In genomic region chr17:82537233-82537632, GRCh38 we compare ENCODE assay signal across 8 cellular contexts. TPM values are rescaled to one million over a fixed set of nuclear protein-coding genes. Genes with fewer than 3 reads are reported as not detected.
DNase-seq lines count a peak whose midpoint lies in the region; ATAC-seq, FAIRE-seq and TF ChIP-seq lines count a peak whose summit lies in the region.
"Not testable (repeated sequence)": the region's sequence is repeated elsewhere in the genome, so short reads cannot be mapped to it uniquely, and the experiment has no call there.

No MANE protein-coding gene starts in this region.

- not testable (repeated sequence) for H3K4me3 ChIP-seq in HCT116 (replicated peaks in 1 of 2; ENCODE audit: low read depth in 1 of 2, low read length in 2 of 2); keratinocyte (ENCODE audit: control insufficient read depth in 2 of 3, extremely low read depth in 1 of 3, insufficient read depth in 2 of 3, low read depth in 1 of 3, low read length in 3 of 3); upper lobe of right lung
- peak overlapping the region in 3 of 4 donors; percentile 18 to 31 (median 30) for H3K4me3 ChIP-seq in esophagus muscularis mucosa

- H3K27me3 ChIP-seq in HCT116 (ENCODE audit: insufficient read depth, low read length); esophagus muscularis mucosa; keratinocyte (ENCODE audit: control insufficient read depth, extremely low read depth, insufficient read depth, low read length); upper lobe of right lung: not testable (repeated sequence)

- not testable (repeated sequence) for ATAC-seq in HCT116; T-helper 17 cell; central memory CD8-positive, alpha-beta T cell (replicated peaks; ENCODE audit: extremely low read depth, poor library complexity, severe bottlenecking); stimulated activated effector memory CD8-positive, alpha-beta T cell treated with anti-CD3 and anti-CD28 coated beads, Interleukin-12 subunit alpha, Interleukin-12 subunit beta, amount 100 ng/mL, for 72 hours
- ATAC-seq in upper lobe of right lung: peak; percentile 22

- TF ChIP-seq EP300 in esophagus muscularis mucosa (IDR thresholded peaks at IDR 0.05): not testable (repeated sequence)

- not testable (repeated sequence) for TF ChIP-seq RAD21 in HCT116 (IDR thresholded peaks at IDR 0.05; ENCODE audit: low read depth)

- not testable (repeated sequence) for H2AFZ ChIP-seq in HCT116 (ENCODE audit: low read depth, low read length, poor library complexity, severe bottlenecking); keratinocyte (ENCODE audit: control insufficient read depth, low read length)

- POLR2A ChIA-PET in HCT116 (lab: Charles Lee): interaction anchor here (1.8 kb wide), 1 partner anchor 18 kb away, joined by 5 read pairs; the partner anchor contains the start of gene FOXK2

- RAD21 ChIA-PET in HCT116 (lab: Charles Lee; ENCODE audit: low non-redundant PET in 1 of 2, low total read pairs in 2 of 2, uncharacterized antibody in 2 of 2, unreplicated experiment in 2 of 2): not testable (repeated sequence)

- CTCF ChIA-PET in HCT116 (lab: Charles Lee): interaction anchor here (4.3 kb wide), 1 partner anchor 17 kb away, joined by 15 read pairs; no protein-coding TSS in a partner anchor

- intact Hi-C loops in HCT116 (cut with micrococcal nuclease); esophagus muscularis mucosa (cut with DNase I); upper lobe of right lung (cut with DNase I): not testable (repeated sequence)

- H3K9ac ChIP-seq in HCT116 (ENCODE audit: low read length): not testable (repeated sequence)
- peak overlapping the region; percentile 64 for H3K9ac ChIP-seq in keratinocyte (ENCODE audit: control insufficient read depth, extremely low read depth, insufficient read depth, low read length)

- H3K79me2 ChIP-seq in HCT116 (ENCODE audit: insufficient read depth, low read length) (peaks cover 100% of the 10 kb centered on the region), keratinocyte (ENCODE audit: control insufficient read depth, insufficient read depth, low read length) (peaks cover 97% of the 10 kb centered on the region)

- not testable (repeated sequence) for BruUV-seq in HCT116 (replicated peaks; lab: Mats Ljungman, UMichigan)

- not testable (repeated sequence) for FAIRE-seq in keratinocyte (lab: Jason Lieb, UNC)

- not testable (repeated sequence) for H3K9me3 ChIP-seq in HCT116 (ENCODE audit: control insufficient read depth in 1 of 2, insufficient read depth in 1 of 2, low read depth in 1 of 2, low read length in 2 of 2); T-helper 17 cell (ENCODE audit: control insufficient read depth, low read length, poor library complexity, severe bottlenecking); esophagus muscularis mucosa; keratinocyte (ENCODE audit: control insufficient read depth, low read depth, low read length); upper lobe of right lung

- H3K4me1 ChIP-seq in HCT116 (ENCODE audit: control insufficient read depth in 1 of 2, insufficient read depth in 2 of 2, low read length in 2 of 2): peaks cover 43 to 58% of the 10 kb centered on the region in 2 experiments
- peaks cover 71 to 85% (median 84%) of the 10 kb centered on the region in 4 donors for H3K4me1 ChIP-seq in esophagus muscularis mucosa
- H3K4me1 ChIP-seq in keratinocyte (ENCODE audit: control insufficient read depth, extremely low read depth, insufficient read depth, low read length): peaks cover 44% of the 10 kb centered on the region
- peaks cover 60% of the 10 kb centered on the region for H3K4me1 ChIP-seq in upper lobe of right lung

- 70% methylated on average over 9 of the region's 9 CpGs for WGBS in esophagus muscularis mucosa

- not testable (repeated sequence) for H3K9me1 ChIP-seq in keratinocyte (ENCODE audit: control insufficient read depth, extremely low read depth, insufficient read depth, low read length)

- dilution Hi-C loops in keratinocyte (cut with MboI; ENCODE audit: extremely low pct_ligation_motif_present, low sequenced_read_pairs): not testable (repeated sequence)

- DNase-seq in HCT116 (ENCODE audit: low read depth, low spot score); T-helper 17 cell; central memory CD8-positive, alpha-beta T cell (ENCODE audit: low spot score in 2 of 2); esophagus muscularis mucosa (ENCODE audit: extremely low spot score); keratinocyte (ENCODE audit: low read depth, low spot score); osteocyte (ENCODE audit: extremely low spot score, unreplicated experiment); stimulated activated effector memory CD8-positive, alpha-beta T cell treated with anti-CD3 and anti-CD28 coated beads, Interleukin-12 subunit alpha, Interleukin-12 subunit beta, amount 100 ng/mL, for 72 hours (ENCODE audit: low spot score in 2 of 2); upper lobe of right lung: not testable (repeated sequence)

- H3K27me3 Mint-ChIP-seq in T-helper 17 cell; central memory CD8-positive, alpha-beta T cell; osteocyte (ENCODE audit: unreplicated experiment): not testable (repeated sequence)

- H3K27ac ChIP-seq in HCT116 (ENCODE audit: low read depth, low read length): peak overlapping the region; percentile 47
- peak overlapping the region; percentile 80 to 91 (median 88) for H3K27ac ChIP-seq in esophagus muscularis mucosa (replicated peaks in 1 of 4)
- H3K27ac ChIP-seq in keratinocyte (ENCODE audit: control insufficient read depth, insufficient read depth, low read length): peak overlapping the region; percentile 80
- peak overlapping the region; percentile 85 for H3K27ac ChIP-seq in upper lobe of right lung

- H3K27ac Mint-ChIP-seq in T-helper 17 cell (peak overlapping the region; percentile 84), osteocyte (ENCODE audit: unreplicated experiment) (peak overlapping the region; percentile 99)
- peak overlapping the region; percentile 73 for H3K27ac Mint-ChIP-seq in central memory CD8-positive, alpha-beta T cell (ENCODE audit: low read depth)
- H3K27ac Mint-ChIP-seq in stimulated activated effector memory CD8-positive, alpha-beta T cell treated with anti-CD3 and anti-CD28 coated beads, Interleukin-12 subunit alpha, Interleukin-12 subunit beta, amount 100 ng/mL, for 72 hours: peak overlapping the region; percentile 86

- H3K4me1 Mint-ChIP-seq in T-helper 17 cell (peaks cover 49% of the 10 kb centered on the region), osteocyte (ENCODE audit: unreplicated experiment) (peaks cover 68% of the 10 kb centered on the region)
- H3K4me1 Mint-ChIP-seq in central memory CD8-positive, alpha-beta T cell: peaks cover 51% of the 10 kb centered on the region
- peaks cover 65% of the 10 kb centered on the region for H3K4me1 Mint-ChIP-seq in stimulated activated effector memory CD8-positive, alpha-beta T cell treated with anti-CD3 and anti-CD28 coated beads, Interleukin-12 subunit alpha, Interleukin-12 subunit beta, amount 100 ng/mL, for 72 hours

- H3K9me3 Mint-ChIP-seq in central memory CD8-positive, alpha-beta T cell; osteocyte (ENCODE audit: unreplicated experiment); stimulated activated effector memory CD8-positive, alpha-beta T cell treated with anti-CD3 and anti-CD28 coated beads, Interleukin-12 subunit alpha, Interleukin-12 subunit beta, amount 100 ng/mL, for 72 hours: not testable (repeated sequence)

- not testable (repeated sequence) for H3K36me3 Mint-ChIP-seq in T-helper 17 cell (ENCODE audit: low read depth); central memory CD8-positive, alpha-beta T cell (ENCODE audit: insufficient read depth); osteocyte (ENCODE audit: unreplicated experiment)
- H3K36me3 Mint-ChIP-seq in stimulated activated effector memory CD8-positive, alpha-beta T cell treated with anti-CD3 and anti-CD28 coated beads, Interleukin-12 subunit alpha, Interleukin-12 subunit beta, amount 100 ng/mL, for 72 hours: peaks cover 16% of the 10 kb centered on the region

- not testable (repeated sequence) for H3K9me2 ChIP-seq in HCT116 (ENCODE audit: insufficient read depth)

- H3K4me3 Mint-ChIP-seq in T-helper 17 cell; central memory CD8-positive, alpha-beta T cell; osteocyte (ENCODE audit: unreplicated experiment); stimulated activated effector memory CD8-positive, alpha-beta T cell treated with anti-CD3 and anti-CD28 coated beads, Interleukin-12 subunit alpha, Interleukin-12 subunit beta, amount 100 ng/mL, for 72 hours: not testable (repeated sequence)

- H4K20me1 ChIP-seq in HCT116 (ENCODE audit: insufficient read depth) (peaks cover 35% of the 10 kb centered on the region; the same call in 1 of the 2 replicates), keratinocyte (ENCODE audit: control insufficient read depth, extremely low read depth, insufficient read depth, low read length) (peaks cover 51% of the 10 kb centered on the region)

- TF ChIP-seq CTCF in HCT116 (IDR thresholded peaks at IDR 0.05 in 2 of 3, conservative IDR thresholded peaks at IDR 0.05 in 1 of 3; ENCODE audit: borderline replicate concordance in 1 of 3, insufficient read depth in 1 of 3, low read depth in 2 of 3, low read length in 2 of 3); esophagus muscularis mucosa (IDR thresholded peaks at IDR 0.05); keratinocyte (optimal IDR thresholded peaks at IDR 0.05 in 1 of 3, IDR thresholded peaks at IDR 0.05 in 1 of 3, conservative IDR thresholded peaks at IDR 0.05 in 1 of 3; ENCODE audit: extremely low read depth in 1 of 3, insufficient read depth in 2 of 3, low read length in 3 of 3); osteocyte (IDR thresholded peaks at IDR 0.05); upper lobe of right lung (IDR thresholded peaks at IDR 0.05): not testable (repeated sequence)

- H3K4me2 ChIP-seq in HCT116 (ENCODE audit: low read length) (peak overlapping the region; percentile 24), keratinocyte (ENCODE audit: control insufficient read depth, extremely low read depth, insufficient read depth, low read depth, low read length) (peak overlapping the region; percentile 47)

- not testable (repeated sequence) for TF ChIP-seq POLR2A in HCT116 (IDR thresholded peaks at IDR 0.05; ENCODE audit: borderline replicate concordance, extremely low read depth, insufficient read depth, insufficient read length); esophagus muscularis mucosa (IDR thresholded peaks at IDR 0.05; ENCODE audit: low read depth)

- not testable (repeated sequence) for H3K36me3 ChIP-seq in HCT116 (ENCODE audit: control insufficient read depth in 1 of 2, insufficient read depth in 2 of 2, low read length in 2 of 2); esophagus muscularis mucosa; keratinocyte (ENCODE audit: control insufficient read depth in 2 of 2, extremely low read depth in 1 of 2, insufficient read depth in 2 of 2, low read length in 2 of 2); upper lobe of right lung

RNA-seq across cellular contexts. Expression of gene FOXK2, which starts 17.7 kb away (rescaled TPM):
- total RNA-seq in HCT116 (2021; ENCODE audit: unreplicated experiment): 122 TPM
- polyA plus RNA-seq in HCT116 (2012): 55.3 and 55.9 TPM in 2 replicates
- 10 to 100 TPM; 41.5 to 42.7 TPM for total RNA-seq in T-helper 17 cell
- total RNA-seq in esophagus muscularis mucosa: 10 to 100 TPM; 27.0 to 51.6 (median 45.3) TPM
- polyA plus RNA-seq in keratinocyte: 39.4 to 43.9 TPM (median 43.8 TPM) in 3 replicates
- 18.2 TPM for polyA plus RNA-seq in keratinocyte (2011; ENCODE audit: low read depth)
- 35.9 and 37.2 TPM in 2 replicates for polyA plus RNA-seq in keratinocyte (2011; cell fraction: cytosol; rRNA removed)
- 48.2 and 60.2 TPM in 2 replicates for polyA plus RNA-seq in keratinocyte (2011; cell fraction: nucleus; rRNA removed)
- 28.4 and 48.4 TPM in 2 replicates for polyA plus RNA-seq in keratinocyte (2012; ENCODE audit: low replicate concordance)
- polyA minus RNA-seq in keratinocyte: 41.7 to 60.1 TPM (median 47.5 TPM) in 3 replicates
- polyA minus RNA-seq in keratinocyte (2011; cell fraction: cytosol; rRNA and poly(A)+ RNA removed): 75.4 TPM
- polyA minus RNA-seq in keratinocyte (2011; cell fraction: nucleus; rRNA and poly(A)+ RNA removed): 47.2 and 69.3 TPM in 2 replicates
- 59.9 and 65.1 TPM in 2 replicates for total RNA-seq in osteocyte
- total RNA-seq in upper lobe of right lung: 62.4 TPM
